ENCODE assay signal across 1 cellular context in genomic region chr2:202494300-202494699, GRCh38.
TF ChIP-seq lines count a peak whose summit lies in the region.

No MANE protein-coding gene starts in this region.

TF ChIP-seq in HepG2, 621 proteins besides CTCF, POLR2A, EP300 and RAD21 (continued from another document):
- TF ChIP-seq ZNF574 (CRISPR knock-in tag; IDR thresholded peaks at IDR 0.05) (0 out of 2 replicates have a peak, but pooled peaks have one; percentile 43), ZBTB21 (CRISPR knock-in tag; IDR thresholded peaks at IDR 0.05) (no peak), ZNF317 (CRISPR knock-in tag; IDR thresholded peaks at IDR 0.05) (peak; percentile 59; the same call in 1 of the 2 replicates), KDM2A (CRISPR knock-in tag; IDR thresholded peaks at IDR 0.05; ENCODE audit: borderline replicate concordance, low read depth) (no peak), TRIM24 (CRISPR knock-in tag; IDR thresholded peaks at IDR 0.05) (no peak), ZNF770 (CRISPR knock-in tag; IDR thresholded peaks at IDR 0.05) (peak; percentile 39; the same call in 1 of the 2 replicates), ZNF761 (CRISPR knock-in tag; conservative IDR thresholded peaks at IDR 0.05) (no peak), JUN (CRISPR knock-in tag; IDR thresholded peaks at IDR 0.05) (no peak), ZNF280B (CRISPR knock-in tag; IDR thresholded peaks at IDR 0.05; ENCODE audit: borderline replicate concordance) (no peak), HNRNPK (IDR thresholded peaks at IDR 0.05; ENCODE audit: low read depth, low read length, poor library complexity, severe bottlenecking) (no peak), ZNF503 (CRISPR knock-in tag; IDR thresholded peaks at IDR 0.05) (peak; percentile 59; the same call in 1 of the 2 replicates), KLF12 (CRISPR knock-in tag; IDR thresholded peaks at IDR 0.05; ENCODE audit: borderline replicate concordance) (no peak), ZNF180 (CRISPR knock-in tag; IDR thresholded peaks at IDR 0.05; ENCODE audit: borderline replicate concordance, low read depth) (no peak), GMEB2 (CRISPR knock-in tag; IDR thresholded peaks at IDR 0.05; ENCODE audit: low read depth) (peak; percentile 12; the same call in 1 of the 2 replicates), ZNF616 (CRISPR knock-in tag; IDR thresholded peaks at IDR 0.05; ENCODE audit: low read depth) (no peak), HNF1B (CRISPR knock-in tag; IDR thresholded peaks at IDR 0.05) (0 out of 2 replicates have a peak, but pooled peaks have one; percentile 31)
